ENCODE assay signal across 9 cellular contexts in genomic region chr11:45922425-45923082, GRCh38. TPM values are rescaled to one million over a fixed set of nuclear protein-coding genes. Genes with fewer than 3 reads are reported as not detected.
DNase-seq lines count a peak whose midpoint lies in the region; ATAC-seq, FAIRE-seq and TF ChIP-seq lines count a peak whose summit lies in the region.
"Had no signal": no experiment of that assay in that cellular context is flagged by ENCODE, and none has a peak within 500 bp of the region (broad histone marks: within the 10 kb centered on the region; RNA-seq: fewer than 3 reads in every experiment).

Gene LARGE2 (plus strand): TSS chr11:45922656. CDS start chr11:45922883, 227 bp downstream.

- no peak for TF ChIP-seq EP300 in H1 (IDR thresholded peaks at IDR 0.05; ENCODE audit: borderline replicate concordance in 1 of 2, low read depth in 2 of 2, low read length in 2 of 2)

- no peak for FAIRE-seq in H1 (lab: Jason Lieb, UNC)

- H3K18ac ChIP-seq in H1 (ENCODE audit: extremely low read depth, low read length): peak within 1 kb of the TSS; percentile 97
- peak within 1 kb of the TSS; percentile 93 for H3K18ac ChIP-seq in neuronal stem cell (ENCODE audit: low read length)

- ATAC-seq in HG03378 (IDR thresholded peaks at IDR 0.05; ENCODE audit: unreplicated experiment): no peak
- no peak for ATAC-seq in GM18505 (IDR thresholded peaks at IDR 0.05; ENCODE audit: unreplicated experiment)

- peak within 1 kb of the TSS; percentile 93; the same call in 1 of the 2 replicates for H2BK5ac ChIP-seq in H1 (ENCODE audit: low read depth, low read length)
- no peak within 1 kb of the TSS for H2BK5ac ChIP-seq in neuronal stem cell (ENCODE audit: low read length)

- H3K9ac ChIP-seq in H1 (replicated peaks in 1 of 4; ENCODE audit: extremely low read depth in 1 of 4, low read depth in 3 of 4, low read length in 3 of 4) (peak within 1 kb of the TSS; percentile 67 to 81 (median 73); a peak in 6 of 7 replicates), neuronal stem cell (ENCODE audit: low read depth, low read length, poor library complexity) (no peak within 1 kb of the TSS)

- H2AK5ac ChIP-seq in H1 (ENCODE audit: low read depth, low read length) (peak within 1 kb of the TSS; percentile 44; the same call in 1 of the 2 replicates), neuronal stem cell (ENCODE audit: low read depth, low read length) (peak within 1 kb of the TSS; percentile 54)

- H2AFZ ChIP-seq in PC-9 (peak within 1 kb of the TSS; percentile 85), H1 (ENCODE audit: low read length) (no peak within 1 kb of the TSS), neuronal stem cell (ENCODE audit: low read length) (peak within 1 kb of the TSS; percentile 87)

- peak within 1 kb of the TSS; percentile 30 for H2BK120ac ChIP-seq in H1 (replicated peaks; ENCODE audit: low read depth, low read length)
- peak within 1 kb of the TSS; percentile 48 for H2BK120ac ChIP-seq in neuronal stem cell (ENCODE audit: low read depth, low read length)

- TF ChIP-seq RAD21 in H1 (IDR thresholded peaks at IDR 0.05 in 1 of 2, conservative IDR thresholded peaks at IDR 0.05 in 1 of 2; ENCODE audit: low read depth in 2 of 2, low read length in 2 of 2): no peak

- H3K4ac ChIP-seq in H1 (replicated peaks; ENCODE audit: insufficient read length, low read depth, low read length): peak within 1 kb of the TSS; percentile 45
- H3K4ac ChIP-seq in neuronal stem cell (ENCODE audit: low read length): peak within 1 kb of the TSS; percentile 69

- intact Hi-C loops in PC-9 (cut with micrococcal nuclease; ENCODE audit: unreplicated experiment): no loop called here

- H3K27ac ChIP-seq in PC-9 (no peak within 1 kb of the TSS), H1 (ENCODE audit: low read depth, low read length) (peak within 1 kb of the TSS; percentile 76; the same call in 1 of the 2 replicates), neuronal stem cell (replicated peaks; ENCODE audit: low read length) (no peak within 1 kb of the TSS)

- H4K8ac ChIP-seq in H1 (ENCODE audit: extremely low read depth, insufficient read depth, low read length): peak within 1 kb of the TSS; percentile 93; the same call in 1 of the 2 replicates
- H4K8ac ChIP-seq in neuronal stem cell (ENCODE audit: low read depth, low read length): no peak within 1 kb of the TSS

- H3K27me3 ChIP-seq in PC-9 (ENCODE audit: insufficient read depth, low read depth) (no peaks in the 10 kb centered on the region), H1 (replicated peaks in 1 of 4; ENCODE audit: control insufficient read depth in 3 of 4, extremely low read depth in 1 of 4, insufficient read depth in 3 of 4, low read length in 3 of 4) (peaks cover 0 to 9% (median 0%) of the 10 kb centered on the region in 4 experiments; a peak in 3 of 7 replicates), neuronal stem cell (ENCODE audit: control insufficient read depth in 3 of 3, insufficient read depth in 3 of 3, low read depth in 1 of 3, low read length in 3 of 3) (peaks cover 0 to 61% (median 13%) of the 10 kb centered on the region in 3 experiments)

- no peak within 1 kb of the TSS for H3K14ac ChIP-seq in H1 (ENCODE audit: insufficient read length)
- H3K14ac ChIP-seq in neuronal stem cell (ENCODE audit: low read length): no peak within 1 kb of the TSS

- peaks cover 13% of the 10 kb centered on the region for H3K79me1 ChIP-seq in H1 (ENCODE audit: low read depth, low read length)
- no peaks in the 10 kb centered on the region for H3K79me1 ChIP-seq in neuronal stem cell (ENCODE audit: low read depth, low read length)

- H4K91ac ChIP-seq in H1 (replicated peaks; ENCODE audit: insufficient read length, low read length) (peak within 1 kb of the TSS; percentile 42), neuronal stem cell (ENCODE audit: low read depth, low read length, poor library complexity) (no peak within 1 kb of the TSS)

- TF ChIP-seq POLR2A in H1 (IDR thresholded peaks at IDR 0.05; ENCODE audit: control extremely low read depth in 1 of 2, low read depth in 2 of 2, low read length in 2 of 2): no peak; a peak in 1 of 3 replicates
- TF ChIP-seq POLR2A in GM18505 (IDR thresholded peaks at IDR 0.05; ENCODE audit: borderline replicate concordance, extremely low read depth, insufficient read depth, insufficient read length): no peak

- H3K23ac ChIP-seq in H1 (ENCODE audit: insufficient read length): no peak within 1 kb of the TSS
- H3K23ac ChIP-seq in neuronal stem cell (ENCODE audit: low read depth, low read length, poor library complexity): peak within 1 kb of the TSS; percentile 58

- peak within 1 kb of the TSS; percentile 83; the same call in 1 of the 2 replicates for H2BK20ac ChIP-seq in H1 (ENCODE audit: low read length)

- H3K79me2 ChIP-seq in PC-9 (ENCODE audit: low read depth) (peaks cover under 1% of the 10 kb centered on the region; the same call in 1 of the 2 replicates), H1 (ENCODE audit: control insufficient read depth in 1 of 2, insufficient read depth in 2 of 2, low read length in 2 of 2) (peaks cover 0 to 11% of the 10 kb centered on the region in 2 experiments; a peak in 1 of 4 replicates)

- POLR2A ChIA-PET in PC-9 (lab: Charles Lee; ENCODE audit: unreplicated experiment): interaction anchor here (0.6 kb wide), 1 partner anchor 238 kb away, joined by 4 read pairs; no protein-coding TSS in a partner anchor
- POLR2A ChIA-PET in H1 (lab: Charles Lee; ENCODE audit: partially characterized antibody): interaction anchor here (0.6 to 9.8 kb wide), 33 partner anchors 10 to 372 kb away, joined by 3 to 115 read pairs (median 5); no protein-coding TSS in a partner anchor

- H3K4me3 ChIP-seq in PC-9 (peak within 1 kb of the TSS; percentile 72), H1 (ENCODE audit: extremely low read depth in 1 of 4, insufficient read depth in 2 of 4, low read depth in 3 of 4, low read length in 4 of 4) (peak within 1 kb of the TSS; percentile 63 to 78 (median 68)), neuronal stem cell (ENCODE audit: low read length in 2 of 2) (peak within 1 kb of the TSS; percentile 16 to 78)

- H3F3A ChIP-seq in PC-9 (ENCODE audit: insufficient read depth, low read depth): peaks cover 24% of the 10 kb centered on the region; the same call in 1 of the 2 replicates

- CTCF ChIA-PET in PC-9 (lab: Charles Lee) (no interaction called here), H1 (lab: Charles Lee; ENCODE audit: partially characterized antibody) (interaction anchor here (0.9 to 2.2 kb wide), 4 partner anchors 34 to 84 kb away, joined by 4 to 9 read pairs (median 5); no protein-coding TSS in a partner anchor)

- peaks cover 16% of the 10 kb centered on the region for H3K23me2 ChIP-seq in H1 (ENCODE audit: low read depth, low read length)

- H2BK12ac ChIP-seq in H1 (ENCODE audit: low read depth, low read length) (peak within 1 kb of the TSS; percentile 97), neuronal stem cell (ENCODE audit: low read length) (peak within 1 kb of the TSS; percentile 68)

- peak within 1 kb of the TSS; percentile 29; the same call in 1 of the 2 replicates for H2BK15ac ChIP-seq in H1 (ENCODE audit: low read length)
- H2BK15ac ChIP-seq in neuronal stem cell (ENCODE audit: low read length): peak within 1 kb of the TSS; percentile 51

- no peaks in the 10 kb centered on the region for H4K20me1 ChIP-seq in PC-9 (ENCODE audit: insufficient read depth)
- peaks cover 10 to 16% of the 10 kb centered on the region in 2 experiments for H4K20me1 ChIP-seq in H1 (replicated peaks in 1 of 2; ENCODE audit: control insufficient read depth in 1 of 2, insufficient read depth in 2 of 2, low read length in 2 of 2)

- WGBS in H1 (ENCODE audit: extremely low coverage in 1 of 2, insufficient coverage in 1 of 2, insufficient read length in 1 of 2, insufficient replicate concordance in 2 of 2, low coverage in 1 of 2, low lambda C conversion rate in 2 of 2, missing lambda C conversion rate in 1 of 2), 2 experiments: 2% methylated on average over 22 of the region's 73 CpGs; no CpG with 5 or more reads in 1 of the 2 experiments
- no CpG with 5 or more reads among the region's 73 CpGs for WGBS in neuronal stem cell (ENCODE audit: extremely low coverage in 2 of 2, insufficient read length in 2 of 2, insufficient replicate concordance in 1 of 2), 2 donors

- H3K56ac ChIP-seq in H1 (replicated peaks; ENCODE audit: insufficient read length, low read depth, low read length): peak within 1 kb of the TSS; percentile 62

- peak; percentile 76 for DNase-seq in NCI-H82 (lab: John Stamatoyannopoulos, UW)
- no peak for DNase-seq in NCI-H82 treated with DMSO at 0.1 percent for 48 hours (lab: John Stamatoyannopoulos, UW; ENCODE audit: unreplicated experiment)
- DNase-seq in PC-9: peak in 1 of 2 experiments; percentile 75
- peak in 1 of 2 experiments; percentile 86 for DNase-seq in H1 (ENCODE audit: low read depth in 1 of 2, low spot score in 2 of 2)
- peak; percentile 59 for DNase-seq in neuronal stem cell (ENCODE audit: low spot score)
- DNase-seq in middle frontal gyrus (ENCODE audit: extremely low spot score, low spot score): no peak

- H3K36me3 ChIP-seq in PC-9 (ENCODE audit: low read depth) (no peaks in the 10 kb centered on the region), H1 (ENCODE audit: control insufficient read depth in 2 of 4, insufficient read depth in 4 of 4, low read length in 3 of 4) (peaks cover 2 to 21% (median 10%) of the 10 kb centered on the region in 4 experiments; a peak in 6 of 8 replicates), neuronal stem cell (replicated peaks in 1 of 2; ENCODE audit: control insufficient read depth in 2 of 2, insufficient read depth in 2 of 2, low read length in 2 of 2) (no peaks in the 10 kb centered on the region)

- H3K4me2 ChIP-seq in PC-9 (peak within 1 kb of the TSS; percentile 89), H1 (ENCODE audit: insufficient read depth in 1 of 2, low read depth in 2 of 2, low read length in 2 of 2) (peak within 1 kb of the TSS; percentile 81 to 91), neuronal stem cell (ENCODE audit: insufficient read depth, low read length, poor library complexity, severe bottlenecking) (peak within 1 kb of the TSS; percentile 69)

- no peaks in the 10 kb centered on the region for H3K4me1 ChIP-seq in PC-9 (replicated peaks; ENCODE audit: insufficient read depth)
- peaks cover 12 to 32% (median 20%) of the 10 kb centered on the region in 4 experiments for H3K4me1 ChIP-seq in H1 (replicated peaks in 1 of 4; ENCODE audit: control insufficient read depth in 3 of 4, insufficient read depth in 4 of 4, low read length in 3 of 4)
- peaks cover 15 to 23% of the 10 kb centered on the region in 2 donors for H3K4me1 ChIP-seq in neuronal stem cell (ENCODE audit: control insufficient read depth in 2 of 2, insufficient read depth in 1 of 2, low read depth in 1 of 2, low read length in 2 of 2)

- H3K9me3 ChIP-seq in PC-9 (ENCODE audit: insufficient read depth, low read depth) (no peaks in the 10 kb centered on the region), H1 (ENCODE audit: insufficient read depth in 2 of 2, low read depth in 1 of 2, low read length in 1 of 2) (no peaks in the 10 kb centered on the region), neuronal stem cell (replicated peaks in 1 of 2; ENCODE audit: control insufficient read depth in 2 of 2, insufficient read depth in 1 of 2, low read depth in 1 of 2, low read length in 2 of 2) (no peaks in the 10 kb centered on the region)

- BruUV-seq in PC-9 (replicated peaks; lab: Mats Ljungman, UMichigan): no TSS peak

- peak within 1 kb of the TSS; percentile 73 for H4K5ac ChIP-seq in H1 (ENCODE audit: insufficient read length, low read depth, low read length)

- no peak for TF ChIP-seq CTCF in PC-9 (conservative IDR thresholded peaks at IDR 0.05)
- no peak for TF ChIP-seq CTCF in H1 (IDR thresholded peaks at IDR 0.05; ENCODE audit: control extremely low read depth in 1 of 3, insufficient read depth in 1 of 3, low read depth in 1 of 3, low read length in 3 of 3)

- no peaks in the 10 kb centered on the region for H3K9me2 ChIP-seq in PC-9 (ENCODE audit: insufficient read depth)

RNA-seq across cellular contexts. Expression of gene LARGE2, which starts in this region (rescaled TPM):
- 1.4 and 2.6 TPM in 2 replicates for total RNA-seq in PC-9 (2021)
- 108 and 111 TPM in 2 replicates for total RNA-seq in H1 (2021; fragmentation: NEBNext Ultra II Directional; extraction: Animal tissue kit (Norgen Biotek cat#: 25700))
- 137 and 234 TPM in 2 replicates for polyA plus RNA-seq in H1 (2011; rRNA removed)
- polyA plus RNA-seq in H1 (2011; cell fraction: cytosol; rRNA removed): 102 TPM
- 281 TPM for polyA plus RNA-seq in H1 (2011; cell fraction: nucleus; rRNA removed)
- polyA plus RNA-seq in H1 (2012, experiment 1 of 2): 84.9 to 132 TPM (median 122 TPM) in 4 replicates
- polyA plus RNA-seq in H1 (2012, experiment 2 of 2): 163 TPM
- 207 TPM for polyA plus RNA-seq in H1 (2013, experiment 1 of 2)
- 217 TPM for polyA plus RNA-seq in H1 (2013, experiment 2 of 2)
- polyA minus RNA-seq in H1 (2011; rRNA and poly(A)+ RNA removed): 42.7 and 52.0 TPM in 2 replicates
- polyA minus RNA-seq in H1 (2011; cell fraction: cytosol; rRNA and poly(A)+ RNA removed): 50.4 TPM
- polyA minus RNA-seq in H1 (2011; cell fraction: nucleus; rRNA and poly(A)+ RNA removed): 42.7 TPM
- 16.5 TPM for polyA plus RNA-seq in neuronal stem cell (2013, experiment 1 of 2)
- polyA plus RNA-seq in neuronal stem cell (2013, experiment 2 of 2): 15.7 TPM
- total RNA-seq: pulmonary artery endothelial cell had no signal

Comparison
In these comparisons a context has a peak if more than half of its experiments do, and no peak if none do; other contexts are left out.
1. RNA of gene LARGE2 (total RNA-seq): 108 to 111 TPM in H1; 1.4 to 2.6 TPM in PC-9; every median in the first group is over 10 times any median in the second.
2. DNase-seq: peak in NCI-H82 (single experiment) and neuronal stem cell (single experiment); none in NCI-H82 treated with DMSO at 0.1 percent for 48 hours (single experiment) and middle frontal gyrus (single experiment).
3. Peak in every context shown above with its lines, with median percentiles within 50 percentile points of each other: H3K4me2 ChIP-seq and H3K4me3 ChIP-seq.